ENCODE assay signal across 17 cellular contexts in genomic region chr2:241728627-241729026, GRCh38. TPM values are rescaled to one million over a fixed set of nuclear protein-coding genes. Genes with fewer than 3 reads are reported as not detected.
DNase-seq lines count a peak whose midpoint lies in the region; ATAC-seq and TF ChIP-seq lines count a peak whose summit lies in the region.
"Had no signal": no experiment of that assay in that cellular context is flagged by ENCODE, and none has a peak within 500 bp of the region (broad histone marks: within the 10 kb centered on the region; RNA-seq: fewer than 3 reads in every experiment).

No MANE protein-coding gene starts in this region.

- no peak overlapping the region for H3K4ac ChIP-seq in IMR-90 (ENCODE audit: low read depth, low read length)

- H3K27ac ChIP-seq in IMR-90 (ENCODE audit: insufficient read depth, low read length) (no peak overlapping the region), fibroblast of lung (ENCODE audit: insufficient read depth, low read length) (no peak overlapping the region), right lobe of liver (peak overlapping the region in 1 of 3 donors; percentile 22)
- H3K27ac ChIP-seq: GM23248 had no signal

- H4K8ac ChIP-seq in IMR-90 (ENCODE audit: low read depth in 2 of 2, low read length in 2 of 2), result no peak overlapping the region

- in situ Hi-C loops in IMR-90 (cut with MboI; ENCODE audit: low sequenced_read_pairs), result no loop called here

- CTCF ChIA-PET in IMR-90 (lab: Yijun Ruan, JAX), result no interaction called here

- no peak overlapping the region for H2AK5ac ChIP-seq in IMR-90 (ENCODE audit: low read depth, low read length)

- no peaks in the 10 kb centered on the region for H3K27me3 ChIP-seq in IMR-90 (ENCODE audit: control insufficient read depth, insufficient read depth, low read length)
- H3K27me3 ChIP-seq in fibroblast of lung (ENCODE audit: control insufficient read depth, insufficient read depth, low read length), result no peaks in the 10 kb centered on the region
- H3K27me3 ChIP-seq in right lobe of liver, result no peaks in the 10 kb centered on the region
- no peaks in the 10 kb centered on the region for H3K27me3 ChIP-seq in skeletal muscle satellite cell (ENCODE audit: control insufficient read depth, insufficient read depth, low read length)

- H4K5ac ChIP-seq in IMR-90 (ENCODE audit: low read depth, low read length), result no peak overlapping the region

- H3K14ac ChIP-seq in IMR-90 (replicated peaks; ENCODE audit: low read depth, low read length), result no peak overlapping the region

- H3K9me1 ChIP-seq in IMR-90 (ENCODE audit: insufficient read depth, low read length), result no peaks in the 10 kb centered on the region

- peak overlapping the region; percentile 26 for H2AK9ac ChIP-seq in IMR-90 (replicated peaks; ENCODE audit: low read depth, low read length, poor library complexity)

- H4K20me1 ChIP-seq in IMR-90 (ENCODE audit: insufficient read depth, low read length) (no peaks in the 10 kb centered on the region), fibroblast of lung (ENCODE audit: control insufficient read depth, extremely low read depth, insufficient read depth, low read length) (no peaks in the 10 kb centered on the region)

- intact Hi-C loops in IMR-90 (cut with micrococcal nuclease) (no loop called here), right lobe of liver (cut with DNase I) (loop anchor here in 1 of 2 donors (10.0 kb wide), 1 partner anchor 136 kb away; the partner anchor contains the start of gene RTP5)

- no peak for TF ChIP-seq POLR2A in IMR-90 (IDR thresholded peaks at IDR 0.05; ENCODE audit: low read depth, low read length)
- TF ChIP-seq POLR2A in right lobe of liver (IDR thresholded peaks at IDR 0.05), result no peak

- BruUV-seq in IMR-90 (replicated peaks; lab: Mats Ljungman, UMichigan), result no TSS peak

- POLR2A ChIA-PET in IMR-90 (lab: Charles Lee; ENCODE audit: unreplicated experiment), result no interaction called here

- H3K36me3 ChIP-seq in IMR-90 (ENCODE audit: control insufficient read depth, insufficient read depth, low read length) (peaks cover 3% of the 10 kb centered on the region; the same call in 1 of the 2 replicates), fibroblast of lung (ENCODE audit: control insufficient read depth, insufficient read depth, low read length) (no peaks in the 10 kb centered on the region), right lobe of liver (no peaks in the 10 kb centered on the region), skeletal muscle satellite cell (ENCODE audit: insufficient read depth, low read length) (peaks cover 14% of the 10 kb centered on the region)

- H3K9ac ChIP-seq in IMR-90 (ENCODE audit: low read depth, low read length), result no peak overlapping the region
- H3K9ac ChIP-seq in fibroblast of lung (ENCODE audit: insufficient read depth, low read length), result no peak overlapping the region
- H3K9ac ChIP-seq in skeletal muscle satellite cell (ENCODE audit: low read depth, low read length), result no peak overlapping the region
- H3K9ac ChIP-seq: GM23248 had no signal

- no peaks in the 10 kb centered on the region for H3K79me2 ChIP-seq in fibroblast of lung (ENCODE audit: control insufficient read depth, insufficient read depth, low read length)

- no peak overlapping the region for H4K91ac ChIP-seq in IMR-90 (ENCODE audit: insufficient read depth, low read depth, low read length)

- H2AFZ ChIP-seq in IMR-90 (replicated peaks; ENCODE audit: low read length, poor library complexity) (no peak overlapping the region), fibroblast of lung (ENCODE audit: low read length) (peak overlapping the region; percentile 7)
- H2AFZ ChIP-seq: GM23248 had no signal

- DNase-seq in IMR-90 (no peak), fibroblast of lung (ENCODE audit: low read depth in 2 of 2) (no peak), right lobe of liver (peak in 2 of 3 donors; percentile 55 to 71), HK-2 (ENCODE audit: unreplicated experiment) (no peak), NCI-H128 (lab: John Stamatoyannopoulos, UW; ENCODE audit: unreplicated experiment) (no peak), NCI-H2227 treated with DMSO at 0.1 percent for 48 hours (lab: John Stamatoyannopoulos, UW) (no peak)
- DNase-seq: activated CD4-positive, alpha-beta T cell treated with anti-CD3 and anti-CD28 coated beads for 1 hour; GM23248; naive thymus-derived CD4-positive, alpha-beta T cell; NCI-H187 treated with DMSO at 0.1 percent for 48 hours; NCI-H526 treated with DMSO at 0.1 percent for 48 hours; RPMI8226; T-helper 2 cell had no signal

- 89% methylated on average over 12 of the region's 19 CpGs; no CpG with 5 or more reads in 1 of the 2 experiments for WGBS in IMR-90 (ENCODE audit: extremely low coverage in 2 of 2, insufficient read length in 1 of 2), 2 experiments
- 75% methylated on average over 3 of the region's 19 CpGs for WGBS in right lobe of liver (ENCODE audit: insufficient coverage, low coverage, low lambda C conversion rate, missing lambda C conversion rate)

- H3K79me1 ChIP-seq in IMR-90 (ENCODE audit: low read depth in 1 of 2, low read length in 2 of 2), result no peaks in the 10 kb centered on the region; a peak in 1 of 4 replicates

- no peak for TF ChIP-seq RAD21 in IMR-90 (IDR thresholded peaks at IDR 0.05; ENCODE audit: low read length)

- H3K4me2 ChIP-seq in IMR-90 (ENCODE audit: low read depth, low read length), result no peak overlapping the region
- no peak overlapping the region for H3K4me2 ChIP-seq in fibroblast of lung (ENCODE audit: extremely low read depth, insufficient read depth, low read length)
- H3K4me2 ChIP-seq in skeletal muscle satellite cell (ENCODE audit: low read length), result peak overlapping the region; percentile 20

- H3K23ac ChIP-seq in IMR-90 (ENCODE audit: low read depth, low read length), result no peak overlapping the region

- H3K4me3 ChIP-seq in IMR-90 (ENCODE audit: insufficient read depth, low read depth, low read length) (no peak overlapping the region), fibroblast of lung (replicated peaks in 1 of 4; ENCODE audit: control extremely low read depth in 1 of 4, insufficient read depth in 1 of 4, low read depth in 3 of 4, low read length in 4 of 4) (no peak overlapping the region), right lobe of liver (no peak overlapping the region), skeletal muscle satellite cell (ENCODE audit: low read length) (no peak overlapping the region)
- H3K4me3 ChIP-seq: GM23248 had no signal

- no peaks in the 10 kb centered on the region for H3K4me1 ChIP-seq in IMR-90 (ENCODE audit: control insufficient read depth, insufficient read depth, low read length)
- no peaks in the 10 kb centered on the region for H3K4me1 ChIP-seq in fibroblast of lung (ENCODE audit: control insufficient read depth, extremely low read depth, insufficient read depth, low read length)
- no peaks in the 10 kb centered on the region for H3K4me1 ChIP-seq in right lobe of liver
- H3K4me1 ChIP-seq in skeletal muscle satellite cell (ENCODE audit: control insufficient read depth, insufficient read depth, low read length), result peaks cover 7% of the 10 kb centered on the region

- no peak overlapping the region for H2BK120ac ChIP-seq in IMR-90 (ENCODE audit: low read depth, low read length)

- H2BK20ac ChIP-seq in IMR-90 (ENCODE audit: low read depth, low read length), result no peak overlapping the region

- H3K18ac ChIP-seq in IMR-90 (ENCODE audit: low read depth, low read length), result no peak overlapping the region

- TF ChIP-seq CTCF in IMR-90 (conservative IDR thresholded peaks at IDR 0.05; ENCODE audit: low read depth, low read length), result no peak
- no peak for TF ChIP-seq CTCF in fibroblast of lung (conservative IDR thresholded peaks at IDR 0.05 in 1 of 2, IDR thresholded peaks at IDR 0.05 in 1 of 2; ENCODE audit: low read depth in 1 of 2, low read length in 2 of 2)
- no peak for TF ChIP-seq CTCF in right lobe of liver (IDR thresholded peaks at IDR 0.05)

- H3K9me3 ChIP-seq in IMR-90 (ENCODE audit: control insufficient read depth, insufficient read depth, low read length) (no peaks in the 10 kb centered on the region), fibroblast of lung (ENCODE audit: control insufficient read depth, insufficient read depth, low read depth, low read length) (no peaks in the 10 kb centered on the region), right lobe of liver (no peaks in the 10 kb centered on the region), skeletal muscle satellite cell (replicated peaks; ENCODE audit: low read length) (no peaks in the 10 kb centered on the region)

- no peak overlapping the region for H2BK5ac ChIP-seq in IMR-90 (ENCODE audit: low read depth, low read length, poor library complexity, severe bottlenecking)

- ATAC-seq in IMR-90 (ENCODE audit: low read depth) (no peak), right lobe of liver (peak in 3 of 4 donors; percentile 32 to 76 (median 42)), GM19397 (IDR thresholded peaks at IDR 0.05; ENCODE audit: unreplicated experiment) (no peak)
- ATAC-seq: activated naive CD4-positive, alpha-beta T cell treated with anti-CD3 and anti-CD28 coated beads, Interleukin-2, amount 50 U/mL, for 72 hours; naive thymus-derived CD4-positive, alpha-beta T cell had no signal

- no peak overlapping the region for H3K56ac ChIP-seq in IMR-90 (ENCODE audit: extremely low read depth, insufficient read depth, low read length)

- dilution Hi-C loops in IMR-90 (cut with HindIII; ENCODE audit: low sequenced_read_pairs, unreplicated experiment), result no loop called here

- H2BK15ac ChIP-seq in IMR-90 (ENCODE audit: low read depth, low read length), result no peak overlapping the region

RNA-seq across cellular contexts. Expression of gene D2HGDH, which starts 5.8 kb away (rescaled TPM):
- total RNA-seq in IMR-90 (2012; rRNA removed), result 6.3 and 8.3 TPM in 2 replicates
- polyA plus RNA-seq in IMR-90 (2012; rRNA removed), result 22.1 and 23.0 TPM in 2 replicates
- 18.3 and 27.2 TPM in 2 replicates for polyA plus RNA-seq in IMR-90 (2012; cell fraction: cytosol; rRNA removed)
- polyA plus RNA-seq in IMR-90 (2012; cell fraction: nucleus; rRNA removed; ENCODE audit: low replicate concordance), result 193 and 430 TPM in 2 replicates
- 20.8 and 28.4 TPM in 2 replicates for total RNA-seq in fibroblast of lung
- 4.8 and 5.7 TPM in 2 replicates for polyA plus RNA-seq in fibroblast of lung
- 11.1 and 12.6 TPM in 2 replicates for polyA plus RNA-seq in fibroblast of lung (2012)
- 3.0 and 36.6 TPM in 2 replicates for polyA minus RNA-seq in fibroblast of lung (ENCODE audit: low replicate concordance)
- total RNA-seq in right lobe of liver, result 10 to 100 TPM; 18.9 to 38.6 (median 25.9) TPM
- total RNA-seq in skeletal muscle satellite cell (2012; rRNA removed), result 13.1 and 15.7 TPM in 2 replicates

RNA-seq across cellular contexts. Expression of gene ING5, which starts 26.8 kb away (rescaled TPM):
- 16.7 and 38.9 TPM in 2 replicates for total RNA-seq in IMR-90 (2012; rRNA removed)
- polyA plus RNA-seq in IMR-90 (2012; rRNA removed), result 36.1 and 36.5 TPM in 2 replicates
- 28.4 and 31.1 TPM in 2 replicates for polyA plus RNA-seq in IMR-90 (2012; cell fraction: cytosol; rRNA removed)
- 107 and 146 TPM in 2 replicates for polyA plus RNA-seq in IMR-90 (2012; cell fraction: nucleus; rRNA removed; ENCODE audit: low replicate concordance)
- 27.4 and 30.0 TPM in 2 replicates for total RNA-seq in fibroblast of lung
- 15.3 and 17.4 TPM in 2 replicates for polyA plus RNA-seq in fibroblast of lung
- polyA plus RNA-seq in fibroblast of lung (2012), result 19.5 and 20.9 TPM in 2 replicates
- polyA minus RNA-seq in fibroblast of lung (ENCODE audit: low replicate concordance), result 14.5 and 25.1 TPM in 2 replicates
- total RNA-seq in right lobe of liver, result 10 to 100 TPM in 5 of 6 experiments, 1 to 10 TPM in 1; 8.2 to 20.3 (median 13.0) TPM
- 12.7 and 29.4 TPM in 2 replicates for total RNA-seq in skeletal muscle satellite cell (2012; rRNA removed)

RNA-seq across cellular contexts. Expression of gene DTYMK, which starts 42.0 kb away (rescaled TPM):
- total RNA-seq in IMR-90 (2012; rRNA removed) (31.7 and 32.8 TPM in 2 replicates), fibroblast of lung (15.2 and 25.3 TPM in 2 replicates), right lobe of liver (10 to 100 TPM in 5 of 6 experiments, 1 to 10 TPM in 1; 9.9 to 21.5 (median 10.4) TPM)
- polyA plus RNA-seq in IMR-90 (2012; rRNA removed) (50.1 and 50.5 TPM in 2 replicates), fibroblast of lung (19.0 and 48.3 TPM in 2 replicates)
- 40.6 and 60.0 TPM in 2 replicates for polyA plus RNA-seq in IMR-90 (2012; cell fraction: cytosol; rRNA removed)
- polyA plus RNA-seq in IMR-90 (2012; cell fraction: nucleus; rRNA removed; ENCODE audit: low replicate concordance), result 20.9 and 27.0 TPM in 2 replicates
- 25.1 and 68.7 TPM in 2 replicates for polyA plus RNA-seq in fibroblast of lung (2012)
- 14.9 and 77.8 TPM in 2 replicates for polyA minus RNA-seq in fibroblast of lung (ENCODE audit: low replicate concordance)
- total RNA-seq in skeletal muscle satellite cell (2012; rRNA removed), result 33.5 and 38.9 TPM in 2 replicates

RNA-seq across cellular contexts. Expression of gene GAL3ST2, which starts 48.0 kb away (rescaled TPM):
- total RNA-seq in IMR-90 (2012; rRNA removed) (not detected in 2 replicates), fibroblast of lung (0.17 TPM in 1 of 2 replicates, not detected in the other), right lobe of liver (under 1 TPM in 3 of 6 experiments, not detected in 3; 0.53 to 0.83 (median 0.70) TPM)
- polyA plus RNA-seq in IMR-90 (2012; rRNA removed) (0.07 TPM in 1 of 2 replicates, not detected in the other), fibroblast of lung (not detected in 2 replicates)
- 0.10 TPM in 1 of 2 replicates, not detected in the other for polyA plus RNA-seq in IMR-90 (2012; cell fraction: cytosol; rRNA removed)
- polyA plus RNA-seq in IMR-90 (2012; cell fraction: nucleus; rRNA removed; ENCODE audit: low replicate concordance), result 0.26 and 0.51 TPM in 2 replicates
- not detected in 2 replicates for polyA plus RNA-seq in fibroblast of lung (2012)
- not detected in 2 replicates for polyA minus RNA-seq in fibroblast of lung (ENCODE audit: low replicate concordance)
- not detected in 2 replicates for total RNA-seq in skeletal muscle satellite cell (2012; rRNA removed)
- total RNA-seq: GM23248 had no signal
- polyA plus RNA-seq: GM23248; keratinocyte; naive thymus-derived CD4-positive, alpha-beta T cell had no signal

Comparison
In these comparisons a context has a peak if more than half of its experiments do, and no peak if none do; other contexts are left out.
1. ATAC-seq: peak in right lobe of liver (3 of 4); none in IMR-90 (single experiment) and GM19397 (single experiment).
2. DNase-seq: peak in right lobe of liver (2 of 3); none in IMR-90 (single experiment), fibroblast of lung (0 of 2), HK-2 (single experiment), NCI-H128 (single experiment) and NCI-H2227 treated with DMSO at 0.1 percent for 48 hours (single experiment).